7 cellular contexts compared by ENCODE assay signal in genomic region chr14:106764968-106765369, GRCh38.
DNase-seq lines count a peak whose midpoint lies in the region; ATAC-seq, FAIRE-seq and TF ChIP-seq lines count a peak whose summit lies in the region.
"Not testable (repeated sequence)": the region's sequence is repeated elsewhere in the genome, so short reads cannot be mapped to it uniquely, and the experiment has no call there.

No MANE protein-coding gene starts in this region.

- RAD21 ChIA-PET in GM12878 (lab: Charles Lee; ENCODE audit: unreplicated experiment) = interaction anchor here (1.5 kb wide), 2 partner anchors 29 to 103 kb away, joined by 4 to 6 read pairs; no protein-coding TSS in a partner anchor

- H3K4me1 Mint-ChIP-seq in H9 = not testable (repeated sequence)
- peaks cover 33 to 56% (median 39%) of the 10 kb centered on the region in 3 donors for H3K4me1 Mint-ChIP-seq in T-cell
- peaks cover 20 to 35% (median 27%) of the 10 kb centered on the region in 4 donors for H3K4me1 Mint-ChIP-seq in naive thymus-derived CD8-positive, alpha-beta T cell

- POLR2A ChIA-PET in T-cell (lab: Charles Lee) = not testable (repeated sequence)
- POLR2A ChIA-PET in GM12878 (lab: Charles Lee) = interaction anchor here (0.6 kb wide), 1 partner anchor 53 kb away, joined by 3 read pairs; no protein-coding TSS in a partner anchor
- POLR2A ChIA-PET in naive thymus-derived CD8-positive, alpha-beta T cell (lab: Charles Lee) = interaction anchor here (0.5 kb wide), 1 partner anchor 27 kb away, joined by 3 read pairs; no protein-coding TSS in a partner anchor

- not testable (repeated sequence) for H3K14ac ChIP-seq in H9 (ENCODE audit: insufficient read depth, low read length)

- not testable (repeated sequence) for H3K18ac ChIP-seq in H9 (ENCODE audit: insufficient read length, low read depth, low read length)

- H3K56ac ChIP-seq in H9 (ENCODE audit: insufficient read length, low read depth, low read length) = not testable (repeated sequence)

- H3K4ac ChIP-seq in H9 (ENCODE audit: low read depth, low read length) = not testable (repeated sequence)

- not testable (repeated sequence) for H2BK12ac ChIP-seq in H9 (ENCODE audit: insufficient read length, low read depth, low read length)

- SMC1A ChIA-PET in GM12878 (lab: Charles Lee; ENCODE audit: uncharacterized antibody, unreplicated experiment) = interaction anchor here (0.7 to 1.0 kb wide), 2 partner anchors 28 to 33 kb away, joined by 3 read pairs; no protein-coding TSS in a partner anchor

- not testable (repeated sequence) for H3K36me3 ChIP-seq in KOPT-K1 (ENCODE audit: insufficient read depth, low read length); GM12878 (ENCODE audit: control insufficient read depth in 2 of 2, insufficient read depth in 2 of 2, low read length in 1 of 2)

- not testable (repeated sequence) for TF ChIP-seq POLR2A in GM12878 (IDR thresholded peaks at IDR 0.05; ENCODE audit: low read depth, low read length)

- TF ChIP-seq RAD21 in GM12878 (IDR thresholded peaks at IDR 0.05; ENCODE audit: insufficient read depth, low read depth, low read length) = 0 out of 2 replicates have a peak, but pooled peaks have one; percentile 4

- H3K27ac Mint-ChIP-seq in H9; T-cell; naive thymus-derived CD8-positive, alpha-beta T cell: not testable (repeated sequence)

- in situ Hi-C loops in GM12878 (cut with MboI) = not testable (repeated sequence)

- not testable (repeated sequence) for H3K36me3 Mint-ChIP-seq in H9 (ENCODE audit: insufficient read depth in 1 of 3, low read depth in 3 of 3); T-cell; naive thymus-derived CD8-positive, alpha-beta T cell

- not testable (repeated sequence) for H3K4me2 ChIP-seq in H9 (ENCODE audit: insufficient read depth, insufficient read length, low read length); GM12878 (ENCODE audit: control insufficient read depth, insufficient read depth)

- TF ChIP-seq EP300 in GM12878 (IDR thresholded peaks at IDR 0.05; ENCODE audit: borderline replicate concordance in 1 of 2, control insufficient read depth in 1 of 2, low read depth in 2 of 2, low read length in 2 of 2) = not testable (repeated sequence)

- FAIRE-seq in GM12878 (lab: Jason Lieb, UNC) = peak; percentile 95

- not testable (repeated sequence) for H2AFZ ChIP-seq in H9 (ENCODE audit: low read length); GM12878 (ENCODE audit: control insufficient read depth, low read depth, low read length)

- not testable (repeated sequence) for H2BK15ac ChIP-seq in H9 (ENCODE audit: low read depth, low read length)

- H3K9me3 ChIP-seq in H9 (ENCODE audit: control insufficient read depth, low read depth, low read length) = peaks cover 16% of the 10 kb centered on the region
- not testable (repeated sequence) for H3K9me3 ChIP-seq in KOPT-K1 (ENCODE audit: insufficient read depth, low read length, poor library complexity, severe bottlenecking); GM12878 (replicated peaks; ENCODE audit: control insufficient read depth, insufficient read depth, low read length)

- not testable (repeated sequence) for H2BK120ac ChIP-seq in H9 (ENCODE audit: low read depth, low read length, poor library complexity, severe bottlenecking)

- not testable (repeated sequence) for H2AK5ac ChIP-seq in H9 (ENCODE audit: insufficient read length, low read length)

- CTCF ChIA-PET in T-cell (lab: Charles Lee) = not testable (repeated sequence)
- CTCF ChIA-PET in GM12878 (lab: Yijun Ruan, JAX) = interaction anchor here (0.9 to 2.7 kb wide), 9 partner anchors 11 to 108 kb away, joined by 3 to 23 read pairs (median 8); no protein-coding TSS in a partner anchor

- H3K4me3 ChIP-seq in GM12878; foreskin fibroblast (ENCODE audit: low read depth in 1 of 2, low read length in 2 of 2): not testable (repeated sequence)

- BruUV-seq in GM12878 (replicated peaks; lab: Mats Ljungman, UMichigan) = not testable (repeated sequence)

- H3K27ac ChIP-seq in H9 (ENCODE audit: insufficient read length, low read depth, low read length); GM12878 (ENCODE audit: control insufficient read depth, insufficient read depth): not testable (repeated sequence)
- peak overlapping the region; percentile 96 for H3K27ac ChIP-seq in KOPT-K1 (ENCODE audit: low read depth, low read length, poor library complexity, severe bottlenecking)

- not testable (repeated sequence) for H3K4me3 Mint-ChIP-seq in H9, T-cell
- H3K4me3 Mint-ChIP-seq in naive thymus-derived CD8-positive, alpha-beta T cell = peak overlapping the region in 2 of 10 donors; percentile 3 to 12

- not testable (repeated sequence) for H3K4me1 ChIP-seq in H9 (ENCODE audit: insufficient read depth, low read length)
- H3K4me1 ChIP-seq in GM12878 (ENCODE audit: control insufficient read depth, insufficient read depth, low read length) = peaks cover 14% of the 10 kb centered on the region

- not testable (repeated sequence) for DNase-seq in H9; GM12878 (ENCODE audit: low read depth, low spot score)
- DNase-seq in T-cell (peak in 8 of 34 experiments; percentile 11 to 35 (median 24)), foreskin fibroblast (peak in 1 of 2 donors; percentile 2)
- DNase-seq in naive thymus-derived CD8-positive, alpha-beta T cell = peak in 6 of 10 donors; percentile 13 to 54 (median 30)

- H2BK5ac ChIP-seq in H9 (ENCODE audit: insufficient read length, low read length) = not testable (repeated sequence)

- intact Hi-C loops in GM12878 (cut with micrococcal nuclease; ENCODE audit: unreplicated experiment) = not testable (repeated sequence)

- not testable (repeated sequence) for H3K9ac ChIP-seq in H9 (ENCODE audit: extremely low read depth, insufficient read length, low read length); GM12878 (ENCODE audit: control insufficient read depth, insufficient read depth, low read length)

- H4K5ac ChIP-seq in H9 (ENCODE audit: insufficient read length, low read depth, low read length) = not testable (repeated sequence)

- H4K8ac ChIP-seq in H9 (replicated peaks; ENCODE audit: insufficient read length, low read depth, low read length) = not testable (repeated sequence)

- no CpG with 5 or more reads among the region's 11 CpGs for WGBS in H9 (ENCODE audit: extremely low coverage, insufficient read length, low lambda C conversion rate)
- WGBS in GM12878 (ENCODE audit: insufficient coverage, insufficient replicate concordance, low lambda C conversion rate, missing lambda C conversion rate) = 21% methylated on average over 10 of the region's 11 CpGs

- H2BK20ac ChIP-seq in H9 (ENCODE audit: low read depth, low read length, poor library complexity, severe bottlenecking) = not testable (repeated sequence)

- H3K79me1 ChIP-seq in H9 (ENCODE audit: insufficient read depth, low read depth, low read length, poor library complexity, severe bottlenecking) = not testable (repeated sequence)

- peak; percentile 51 for TF ChIP-seq CTCF in GM12874 (IDR thresholded peaks at IDR 0.05; ENCODE audit: insufficient read depth, low read depth, low read length)
- TF ChIP-seq CTCF in H9 (conservative IDR thresholded peaks at IDR 0.05) = peak; percentile 37; the same call in 2 of the 3 replicates
- peak in 1 of 3 experiments; percentile 56; a peak in 2 of 6 replicates for TF ChIP-seq CTCF in GM12878 (IDR thresholded peaks at IDR 0.05 in 2 of 3, conservative IDR thresholded peaks at IDR 0.05 in 1 of 3; ENCODE audit: control insufficient read depth in 2 of 3, extremely low read depth in 1 of 3, insufficient read depth in 1 of 3, low read depth in 3 of 3, low read length in 3 of 3)
- peak; percentile 38 for TF ChIP-seq CTCF in foreskin fibroblast (IDR thresholded peaks at IDR 0.05; ENCODE audit: low read depth, low read length)

- H3K23ac ChIP-seq in H9 (ENCODE audit: insufficient read length, low read depth, low read length) = not testable (repeated sequence)

- ATAC-seq in T-cell (replicated peaks in 1 of 4) (peak; percentile 69 to 83 (median 76)), GM12878 (peak; percentile 70)
- ATAC-seq in naive thymus-derived CD8-positive, alpha-beta T cell = peak; percentile 78 to 82

- H4K20me1 ChIP-seq in H9 (ENCODE audit: control insufficient read depth, insufficient read depth, insufficient read length); GM12878 (ENCODE audit: control insufficient read depth, insufficient read depth): not testable (repeated sequence)

- H3T11ph ChIP-seq in H9 (ENCODE audit: low read length) = not testable (repeated sequence)

- H3K9me3 Mint-ChIP-seq in H9 = peaks cover 43 to 44% of the 10 kb centered on the region in 2 experiments
- H3K9me3 Mint-ChIP-seq in T-cell; naive thymus-derived CD8-positive, alpha-beta T cell: not testable (repeated sequence)

- H3K23me2 ChIP-seq in H9 (ENCODE audit: insufficient read length, low read depth, low read length, poor library complexity, severe bottlenecking) = not testable (repeated sequence)

- H3K27me3 ChIP-seq in H9 (ENCODE audit: insufficient read depth, low read length); GM12878 (replicated peaks in 1 of 2; ENCODE audit: control insufficient read depth in 2 of 2, insufficient read depth in 2 of 2, low read length in 1 of 2): not testable (repeated sequence)

- not testable (repeated sequence) for H3K27me3 Mint-ChIP-seq in H9 (ENCODE audit: low read depth); T-cell; naive thymus-derived CD8-positive, alpha-beta T cell

- H4K91ac ChIP-seq in H9 (ENCODE audit: insufficient read length, low read depth, low read length) = not testable (repeated sequence)

- H3K79me2 ChIP-seq in H9 (ENCODE audit: insufficient read depth, low read length); GM12878 (ENCODE audit: control insufficient read depth, insufficient read depth, low read length): not testable (repeated sequence)

TF ChIP-seq in GM12878, 131 proteins besides CTCF, POLR2A, EP300 and RAD21:
- TF ChIP-seq RUNX3 (IDR thresholded peaks at IDR 0.05; ENCODE audit: low read length) = peak; percentile 17; the same call in 1 of the 2 replicates
